In the genomic region with DNA sequence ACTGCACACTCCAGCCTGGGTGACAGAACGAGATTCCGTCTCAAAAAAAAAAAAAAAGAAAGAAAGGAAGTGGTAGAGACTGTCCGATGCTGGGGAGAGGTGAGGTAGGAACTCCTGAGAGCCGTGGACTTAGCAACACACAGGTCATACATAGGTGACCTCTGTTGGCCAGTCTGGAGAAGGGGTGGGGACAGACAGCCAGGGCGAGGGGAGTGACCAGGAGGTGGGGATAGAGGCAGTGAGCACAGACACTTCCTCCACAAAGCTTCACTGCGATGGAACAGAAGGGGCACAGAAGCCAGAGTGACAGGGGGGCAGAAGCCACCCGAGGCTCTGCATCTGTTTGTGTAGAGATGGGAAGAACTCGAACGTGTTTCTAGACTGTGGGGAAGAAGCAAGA, we compare ENCODE assay signal across 12 cellular contexts. TPM values are rescaled to one million over a fixed set of nuclear protein-coding genes. Genes with fewer than 3 reads are reported as not detected.
A peak's percentile ranks its signal among the peaks of the same experiment; 100 is the strongest.
DNase-seq lines count a peak whose midpoint lies in the region; ATAC-seq and TF ChIP-seq lines count a peak whose summit lies in the region.
"Had no signal": no experiment of that assay in that cellular context is flagged by ENCODE, and none has a peak within 500 bp of the region (broad histone marks: within the 10 kb centered on the region; RNA-seq: fewer than 3 reads in every experiment).

No MANE protein-coding gene starts in this region.

- intact Hi-C loops in breast epithelium (cut with DNase I; ENCODE audit: low total_unique reads) (no loop called here), mammary epithelial cell (cut with micrococcal nuclease) (no loop called here), colonic mucosa (cut with DNase I) (no loop called here), transverse colon (cut with DNase I; ENCODE audit: low total_unique reads) (loop anchor here (1.0 kb wide), 1 partner anchor 47 kb away; the partner anchor contains the start of gene MYH9)

- 70% methylated on average over 6 of the region's 9 CpGs for WGBS in mammary epithelial cell (ENCODE audit: low coverage, missing lambda C conversion rate)
- 59 to 63% methylated on average over 8 to 9 of the region's 9 CpGs for WGBS in transverse colon (ENCODE audit: low coverage in 1 of 2), 2 donors

- H3K4me1 ChIP-seq in breast epithelium = peaks cover under 1 to 36% of the 10 kb centered on the region in 2 donors
- H3K4me1 ChIP-seq in mammary epithelial cell (ENCODE audit: insufficient read depth, low read length) = peaks cover 76% of the 10 kb centered on the region
- peaks cover 18% of the 10 kb centered on the region for H3K4me1 ChIP-seq in colonic mucosa
- H3K4me1 ChIP-seq in muscle layer of colon (ENCODE audit: insufficient read depth, low read length) = peaks cover 97% of the 10 kb centered on the region
- peaks cover 52 to 88% (median 57%) of the 10 kb centered on the region in 4 donors for H3K4me1 ChIP-seq in transverse colon

- H3K27me3 ChIP-seq in breast epithelium = no peaks in the 10 kb centered on the region
- H3K27me3 ChIP-seq in mammary epithelial cell (ENCODE audit: insufficient read depth, low read length) = no peaks in the 10 kb centered on the region
- H3K27me3 ChIP-seq in colonic mucosa = no peaks in the 10 kb centered on the region
- H3K27me3 ChIP-seq in muscle layer of colon (ENCODE audit: control insufficient read depth in 1 of 2, insufficient read depth in 2 of 2, low read length in 2 of 2) = no peaks in the 10 kb centered on the region
- H3K27me3 ChIP-seq in transverse colon = no peaks in the 10 kb centered on the region
- H3K27me3 ChIP-seq: BE2C had no signal

- peaks cover 8% of the 10 kb centered on the region for H4K20me1 ChIP-seq in mammary epithelial cell (ENCODE audit: insufficient read depth, low read length)

- peaks cover 98% of the 10 kb centered on the region for H3K79me2 ChIP-seq in mammary epithelial cell (ENCODE audit: insufficient read depth, low read length)

- no peak for TF ChIP-seq POLR2A in breast epithelium (IDR thresholded peaks at IDR 0.05)
- TF ChIP-seq POLR2A in transverse colon (IDR thresholded peaks at IDR 0.05) = no peak

- no peak for ATAC-seq in HG02763 (IDR thresholded peaks at IDR 0.05; ENCODE audit: unreplicated experiment)
- no peak for ATAC-seq in HG02884 (IDR thresholded peaks at IDR 0.05; ENCODE audit: unreplicated experiment)

- dilution Hi-C loops in mammary epithelial cell (cut with HindIII; ENCODE audit: low sequenced_read_pairs) = loop anchor here (5.0 kb wide), 3 partner anchors 38 to 127 kb away; no protein-coding TSS in a partner anchor

- H3K9ac ChIP-seq in mammary epithelial cell (ENCODE audit: insufficient read depth, low read length) = no peak overlapping the region
- H3K9ac ChIP-seq in colonic mucosa (ENCODE audit: low read depth in 2 of 2, low read length in 2 of 2) = no peak overlapping the region
- H3K9ac ChIP-seq in muscle layer of colon (ENCODE audit: low read length) = peak overlapping the region; percentile 55

- H3K4me2 ChIP-seq in mammary epithelial cell (ENCODE audit: insufficient read depth, low read depth, low read length) = no peak overlapping the region

- CTCF ChIA-PET in mammary epithelial cell (lab: Charles Lee; ENCODE audit: low non-redundant PET) = no interaction called here

- DNase-seq in breast epithelium (ENCODE audit: low spot score in 2 of 2) = no peak
- DNase-seq in mammary epithelial cell = no peak
- DNase-seq in colonic mucosa = no peak
- no peak for DNase-seq in transverse colon
- DNase-seq in midbrain (lab: John Stamatoyannopoulos, UW) = no peak
- DNase-seq: activated T-cell treated with anti-CD3 and anti-CD28 coated beads, Interleukin-2, amount 50 U/mL, for 1 hour; BE2C; GOT3 had no signal

- no peak for TF ChIP-seq CTCF in breast epithelium (IDR thresholded peaks at IDR 0.05)
- no peak for TF ChIP-seq CTCF in mammary epithelial cell (conservative IDR thresholded peaks at IDR 0.05 in 1 of 2, IDR thresholded peaks at IDR 0.05 in 1 of 2; ENCODE audit: extremely low read depth in 1 of 2, insufficient read depth in 1 of 2, low read depth in 1 of 2, low read length in 2 of 2)
- TF ChIP-seq CTCF in colonic mucosa (IDR thresholded peaks at IDR 0.05) = no peak
- no peak for TF ChIP-seq CTCF in transverse colon (IDR thresholded peaks at IDR 0.05)

- H3K27ac ChIP-seq in breast epithelium (peak overlapping the region; percentile 78 to 97), mammary epithelial cell (ENCODE audit: insufficient read depth, low read depth, low read length) (no peak overlapping the region), colonic mucosa (peak overlapping the region; percentile 15), muscle layer of colon (ENCODE audit: low read depth, low read length) (peak overlapping the region; percentile 97), transverse colon (peak overlapping the region; percentile 92 to 99 (median 96))

- no TSS peak for BruUV-seq in mammary epithelial cell (replicated peaks; lab: Mats Ljungman, UMichigan)

- no peak overlapping the region for H2AFZ ChIP-seq in mammary epithelial cell (ENCODE audit: low read depth, low read length)

- TF ChIP-seq EP300 in transverse colon (IDR thresholded peaks at IDR 0.05; ENCODE audit: low read depth) = no peak

- H3K4me3 ChIP-seq in breast epithelium (no peak overlapping the region), mammary epithelial cell (replicated peaks in 1 of 3; ENCODE audit: insufficient read depth in 1 of 3, low read depth in 2 of 3, low read length in 3 of 3) (no peak overlapping the region), colonic mucosa (no peak overlapping the region), muscle layer of colon (ENCODE audit: low read depth in 1 of 2, low read length in 2 of 2) (no peak overlapping the region), transverse colon (no peak overlapping the region)
- H3K4me3 ChIP-seq: SK-N-MC had no signal

- H3K36me3 ChIP-seq in breast epithelium (peaks cover 10% of the 10 kb centered on the region), mammary epithelial cell (ENCODE audit: insufficient read depth, low read length) (peaks cover 55% of the 10 kb centered on the region), colonic mucosa (peaks cover 25% of the 10 kb centered on the region), muscle layer of colon (ENCODE audit: insufficient read depth, low read length) (peaks cover 93% of the 10 kb centered on the region), transverse colon (peaks cover 0 to 41% (median 23%) of the 10 kb centered on the region in 4 donors)

- in situ Hi-C loops in mammary epithelial cell (cut with MboI; ENCODE audit: low sequenced_read_pairs in 2 of 2) (no loop called here), transverse colon (cut with MboI; ENCODE audit: low pct_ligation_motif_present in 1 of 4, low pct_unique_long_range_greater_than_20kb in 1 of 4, low sequenced_read_pairs in 3 of 4) (loop anchor here in 1 of 4 donors (10.0 kb wide), 1 partner anchor 56 kb away; no protein-coding TSS in a partner anchor)

- H3K9me3 ChIP-seq in breast epithelium (no peaks in the 10 kb centered on the region), mammary epithelial cell (replicated peaks; ENCODE audit: insufficient read depth, low read length) (no peaks in the 10 kb centered on the region), colonic mucosa (no peaks in the 10 kb centered on the region), muscle layer of colon (ENCODE audit: low read length) (no peaks in the 10 kb centered on the region), transverse colon (no peaks in the 10 kb centered on the region)
- H3K9me3 ChIP-seq: BE2C had no signal

RNA-seq across cellular contexts. Expression of gene MYH9, which starts 47.1 kb away (rescaled TPM):
- total RNA-seq in breast epithelium (100 to 1,000 TPM; 169 to 392 (median 268) TPM), mammary epithelial cell (1,000 to 10,000 TPM; 1,183 to 1,246 TPM), colonic mucosa (100 to 1,000 TPM; 711 to 719 TPM), transverse colon (100 to 1,000 TPM; 385 to 511 (median 460) TPM)
- 295 TPM for polyA plus RNA-seq in mammary epithelial cell
- polyA minus RNA-seq in mammary epithelial cell = 996 TPM
